33 cellular contexts compared by ENCODE assay signal in the genomic region with DNA sequence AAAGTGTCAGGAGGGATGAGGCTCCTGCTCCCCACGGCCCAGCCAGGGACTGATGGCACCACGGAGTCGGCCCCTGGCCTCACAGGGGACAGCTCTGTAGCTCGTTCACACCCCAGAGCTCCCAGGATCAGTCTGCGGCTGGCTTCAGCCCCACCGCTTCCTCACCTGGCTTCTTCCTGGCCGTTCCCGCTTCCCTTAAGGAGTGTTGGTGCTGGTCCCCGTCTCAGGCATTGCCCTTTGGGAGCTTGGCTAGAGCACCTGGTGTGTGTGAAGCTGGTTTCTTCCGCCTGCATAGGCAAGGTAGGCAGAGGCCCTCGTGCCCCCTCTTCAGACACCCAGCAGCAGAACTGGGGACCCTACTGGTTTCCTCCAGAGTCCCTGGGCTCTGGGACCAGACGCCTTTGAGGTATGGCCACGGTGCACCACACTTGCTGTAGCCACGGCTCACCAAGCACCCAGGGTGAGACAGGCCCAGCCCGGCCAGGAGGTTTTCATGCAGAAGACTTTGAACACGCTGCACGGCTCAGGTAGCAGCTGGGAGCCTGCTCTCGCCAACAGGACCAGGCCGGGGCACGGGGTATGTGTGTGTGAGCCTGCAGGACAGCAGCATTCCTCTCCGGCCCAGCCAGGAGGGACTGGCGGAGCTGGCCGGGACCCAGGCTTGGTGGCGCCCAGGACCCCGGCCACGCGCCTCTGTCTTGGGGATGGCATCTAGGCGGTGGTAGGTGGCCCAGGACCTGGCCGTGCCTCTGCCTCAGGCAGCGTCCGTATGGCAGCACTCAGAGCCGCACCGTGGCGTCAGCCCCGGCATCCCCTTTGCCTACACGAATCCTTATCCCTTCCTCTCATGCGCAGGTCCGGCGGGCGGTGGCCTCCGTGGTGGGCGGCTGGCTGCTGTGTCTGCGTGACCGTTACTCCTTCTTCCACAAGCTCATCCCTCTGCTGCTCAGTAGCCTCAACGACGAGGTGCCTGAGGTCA. TPM values are rescaled to one million over a fixed set of nuclear protein-coding genes. Genes with fewer than 3 reads are reported as not detected.
A peak's percentile ranks its signal among the peaks of the same experiment; 100 is the strongest.
DNase-seq lines count a peak whose midpoint lies in the region; FAIRE-seq and TF ChIP-seq lines count a peak whose summit lies in the region.
"Had no signal": no experiment of that assay in that cellular context is flagged by ENCODE, and none has a peak within 500 bp of the region (broad histone marks: within the 10 kb centered on the region; RNA-seq: fewer than 3 reads in every experiment).

No MANE protein-coding gene starts in this region.

- no peak overlapping the region for H3K27ac ChIP-seq in ovary
- H3K27ac ChIP-seq: BLaER1, esophagus muscularis mucosa, foreskin keratinocyte, neutrophil, RWPE1, tibial nerve had no signal

- H3K27ac Mint-ChIP-seq in endothelial cell (ENCODE audit: unreplicated experiment): no peak overlapping the region
- H3K27ac Mint-ChIP-seq: activated CD8-positive, alpha-beta memory T cell treated with anti-CD3 and anti-CD28 coated beads, Interleukin-2, amount 10 ng/mL, durations not matched to agents 7 days and 5 days; activated naive CD4-positive, alpha-beta T cell treated with anti-CD3 and anti-CD28 coated beads, Interleukin-2, amount 50 U/mL, for 72 hours; activated T-cell treated with anti-CD3 and anti-CD28 coated beads, Interleukin-2, amount 50 U/mL, for 72 hours; memory B cell had no signal

- peaks cover 23% of the 10 kb centered on the region for H3K36me3 Mint-ChIP-seq in endothelial cell (ENCODE audit: low read depth, unreplicated experiment)

- H3K9me3 ChIP-seq in ovary: no peaks in the 10 kb centered on the region
- H3K9me3 ChIP-seq: esophagus muscularis mucosa, heart right ventricle, neutrophil had no signal

- H3K9me3 Mint-ChIP-seq in endothelial cell (ENCODE audit: unreplicated experiment): no peaks in the 10 kb centered on the region
- H3K9me3 Mint-ChIP-seq: activated naive CD4-positive, alpha-beta T cell treated with anti-CD3 and anti-CD28 coated beads, Interleukin-2, amount 50 U/mL, for 72 hours; memory B cell had no signal

- TF ChIP-seq POLR2A in ovary (IDR thresholded peaks at IDR 0.05): no peak

- no peaks in the 10 kb centered on the region for H3K27me3 ChIP-seq in ovary
- H3K27me3 ChIP-seq: BLaER1, esophagus muscularis mucosa, foreskin keratinocyte, heart right ventricle, neutrophil, tibial nerve had no signal

- H3K4me1 Mint-ChIP-seq in endothelial cell (ENCODE audit: unreplicated experiment): no peaks in the 10 kb centered on the region

- no peak for TF ChIP-seq EP300 in ovary (IDR thresholded peaks at IDR 0.05)

- H3K4me3 ChIP-seq in ovary: no peak overlapping the region
- H3K4me3 ChIP-seq: BLaER1, esophagus muscularis mucosa, heart right ventricle, tibial nerve had no signal

- H3K36me3 ChIP-seq in ovary: no peaks in the 10 kb centered on the region
- H3K36me3 ChIP-seq: neutrophil had no signal

- TF ChIP-seq CTCF in endothelial cell (IDR thresholded peaks at IDR 0.05; ENCODE audit: unreplicated experiment) (no peak), ovary (IDR thresholded peaks at IDR 0.05) (no peak)

- peak overlapping the region; percentile 63 for H3K4me3 Mint-ChIP-seq in endothelial cell (ENCODE audit: unreplicated experiment)
- H3K4me3 Mint-ChIP-seq: activated CD8-positive, alpha-beta memory T cell treated with anti-CD3 and anti-CD28 coated beads, Interleukin-2, amount 10 ng/mL, durations not matched to agents 7 days and 5 days; activated T-cell treated with anti-CD3 and anti-CD28 coated beads, Interleukin-2, amount 50 U/mL, for 72 hours; memory B cell had no signal

- no peaks in the 10 kb centered on the region for H3K4me1 ChIP-seq in ovary (ENCODE audit: insufficient read depth)
- H3K4me1 ChIP-seq: foreskin keratinocyte, tibial nerve had no signal

- no peaks in the 10 kb centered on the region for H3K27me3 Mint-ChIP-seq in endothelial cell (ENCODE audit: unreplicated experiment)
- H3K27me3 Mint-ChIP-seq: activated CD8-positive, alpha-beta memory T cell treated with anti-CD3 and anti-CD28 coated beads, Interleukin-2, amount 10 ng/mL, durations not matched to agents 7 days and 5 days; memory B cell had no signal

- intact Hi-C loops in ovary (cut with DNase I): no loop called here

- peak; percentile 31 for FAIRE-seq in HTR-8/SVneo (lab: Jason Lieb, UNC)
- FAIRE-seq: astrocyte, GM19239, H54, small intestine had no signal

- DNase-seq in D341Med (ENCODE audit: low spot score): peak; percentile 25
- no peak for DNase-seq in HTR-8/SVneo (ENCODE audit: insufficient read length, low spot score)
- no peak for DNase-seq in endothelial cell (ENCODE audit: low spot score)
- peak in 4 of 5 donors; percentile 4 to 29 (median 16) for DNase-seq in ovary
- no peak for DNase-seq in GDM1 (lab: John Stamatoyannopoulos, UW)
- DNase-seq in activated gamma-delta T cell (lab: John Stamatoyannopoulos, UW): no peak
- DNase-seq in activated naive CD4-positive, alpha-beta T cell (lab: John Stamatoyannopoulos, UW): no peak
- DNase-seq: activated CD4-positive, alpha-beta T cell treated with anti-CD3 and anti-CD28 coated beads, Interleukin-2, amount 50 U/mL, for 1 hour; activated CD8-positive, alpha-beta memory T cell treated with anti-CD3 and anti-CD28 coated beads, Interleukin-2, amount 10 ng/mL, durations not matched to agents 7 days and 5 days; activated T-cell treated with anti-CD3 and anti-CD28 coated beads, Interleukin-2, amount 50 U/mL, for 72 hours; caudate nucleus; DMS53; foreskin keratinocyte; heart right ventricle; Kasumi-1; kidney glomerular epithelial cell; MV-4-11; NCI-H1436 treated with DMSO at 0.1 percent for 48 hours; NCI-H2107; NCI-H748 treated with DMSO at 0.1 percent for 48 hours; small intestine; stimulated activated CD4-positive, alpha-beta T cell treated with anti-CD3 and anti-CD28 coated beads, Interleukin-1b, Interleukin-23, amount 100 ng/mL, for 48 hours; stimulated activated CD8-positive, alpha-beta memory T cell treated with anti-CD3 and anti-CD28 coated beads, Interleukin-4, amount 100 ng/mL, for 48 hours had no signal

- WGBS in ovary, 3 donors: 94 to 96% (median 95%) methylated on average over 46 of the region's 46 CpGs

RNA-seq across cellular contexts. Expression of a gene that starts 13.2 kb away (rescaled TPM):
- total RNA-seq in endothelial cell (ENCODE audit: unreplicated experiment): 21.7 TPM
- 10 to 100 TPM; 14.3 to 49.0 (median 42.9) TPM for total RNA-seq in ovary
- polyA plus RNA-seq in ovary: 10 to 100 TPM; 22.6 to 34.0 TPM

RNA-seq across cellular contexts. Expression of a gene that starts 13.8 kb away (rescaled TPM):
- total RNA-seq in endothelial cell (ENCODE audit: unreplicated experiment) (30.7 TPM), ovary (10 to 100 TPM; 16.3 to 41.0 (median 26.0) TPM)
- 10 to 100 TPM; 12.9 to 14.7 TPM for polyA plus RNA-seq in ovary

Comparison
In these comparisons a context has a peak if more than half of its experiments do, and no peak if none do; other contexts are left out.
1. DNase-seq: peak in D341Med (single experiment) and ovary (4 of 5); none in HTR-8/SVneo (single experiment), endothelial cell (single experiment), GDM1 (single experiment), activated gamma-delta T cell (single experiment) and activated naive CD4-positive, alpha-beta T cell (0 of 4).